8 cellular contexts compared by ENCODE assay signal in genomic region chr20:3781153-3781910, GRCh38. TPM values are rescaled to one million over a fixed set of nuclear protein-coding genes. Genes with fewer than 3 reads are reported as not detected.
DNase-seq lines count a peak whose midpoint lies in the region; ATAC-seq and TF ChIP-seq lines count a peak whose summit lies in the region.

SPEF1 (minus strand) TSS chr20:3781448; CDS start chr20:3781287, 161 bp downstream.

- H3K4me3 ChIP-seq in Panc1 (ENCODE audit: low read depth in 2 of 2, low read length in 2 of 2) (peak within 1 kb of the TSS; percentile 48 to 58), ascending aorta (peak within 1 kb of the TSS; percentile 28 to 30), left ventricle myocardium inferior (peak within 1 kb of the TSS; percentile 66), trophoblast cell (ENCODE audit: low read depth, low read length) (peak within 1 kb of the TSS; percentile 56)

- H3K18ac ChIP-seq in trophoblast cell (ENCODE audit: low read length), result no peak within 1 kb of the TSS

- H3K4me2 ChIP-seq in trophoblast cell (ENCODE audit: low read length), result peak within 1 kb of the TSS; percentile 86

- peak; percentile 98 for DNase-seq in DMS53 (lab: John Stamatoyannopoulos, UW)
- peak; percentile 91 for DNase-seq in Panc1 (ENCODE audit: low read depth, low spot score)
- peak; percentile 61 to 93 for DNase-seq in ascending aorta (ENCODE audit: low spot score in 2 of 2)
- peak; percentile 62 for DNase-seq in left ventricle myocardium inferior
- peak; percentile 85 to 97 for DNase-seq in trophoblast cell

- WGBS in trophoblast cell (ENCODE audit: extremely low coverage, insufficient coverage, insufficient read length), result no CpG with 5 or more reads among the region's 28 CpGs

- no peaks in the 10 kb centered on the region for H3K27me3 ChIP-seq in Panc1 (ENCODE audit: control insufficient read depth, insufficient read depth, low read length)
- no peaks in the 10 kb centered on the region for H3K27me3 ChIP-seq in ascending aorta
- no peaks in the 10 kb centered on the region for H3K27me3 ChIP-seq in left ventricle myocardium inferior (ENCODE audit: low read depth)
- peaks cover 23% of the 10 kb centered on the region for H3K27me3 ChIP-seq in trophoblast cell (ENCODE audit: insufficient read depth, low read length)

- H3K23ac ChIP-seq in trophoblast cell (ENCODE audit: low read length), result no peak within 1 kb of the TSS

- H3K27ac ChIP-seq in Panc1 (ENCODE audit: low read length) (no peak within 1 kb of the TSS), ascending aorta (peak within 1 kb of the TSS; percentile 44 to 57), left ventricle myocardium inferior (replicated peaks) (peak within 1 kb of the TSS; percentile 62), trophoblast cell (ENCODE audit: low read depth, low read length) (no peak within 1 kb of the TSS)

- CTCF ChIA-PET in Panc1 (lab: Charles Lee), result interaction anchor here (0.6 to 1.6 kb wide), 8 partner anchors 14 to 104 kb away, joined by 3 to 9 read pairs (median 4); partner anchors contain the start of genes ADISSP and AP5S1

- no peak within 1 kb of the TSS for H2BK12ac ChIP-seq in trophoblast cell (ENCODE audit: low read length)

- no peaks in the 10 kb centered on the region for H3K9me3 ChIP-seq in Panc1 (ENCODE audit: control insufficient read depth, insufficient read depth, low read depth, low read length)
- no peaks in the 10 kb centered on the region for H3K9me3 ChIP-seq in ascending aorta
- H3K9me3 ChIP-seq in left ventricle myocardium inferior (replicated peaks), result no peaks in the 10 kb centered on the region
- H3K9me3 ChIP-seq in trophoblast cell (ENCODE audit: insufficient read depth, low read depth, low read length), result peaks cover 10% of the 10 kb centered on the region

- H3K36me3 ChIP-seq in Panc1 (ENCODE audit: control insufficient read depth, insufficient read depth, low read length), result no peaks in the 10 kb centered on the region
- peaks cover 0 to 12% of the 10 kb centered on the region in 2 donors for H3K36me3 ChIP-seq in ascending aorta
- H3K36me3 ChIP-seq in left ventricle myocardium inferior, result peaks cover 6% of the 10 kb centered on the region
- H3K36me3 ChIP-seq in trophoblast cell (ENCODE audit: control insufficient read depth in 1 of 2, insufficient read depth in 2 of 2, low read length in 2 of 2), result peaks cover 8 to 12% of the 10 kb centered on the region in 2 experiments

- no peak within 1 kb of the TSS for H3K9ac ChIP-seq in trophoblast cell (ENCODE audit: low read length)

- peaks cover 5% of the 10 kb centered on the region for H3K79me2 ChIP-seq in trophoblast cell (ENCODE audit: control insufficient read depth, insufficient read depth, low read length, poor library complexity)

- H4K8ac ChIP-seq in trophoblast cell (ENCODE audit: low read depth, low read length), result peak within 1 kb of the TSS; percentile 2

- H4K12ac ChIP-seq in trophoblast cell (ENCODE audit: low read depth, low read length), result no peak within 1 kb of the TSS

- H2AK5ac ChIP-seq in trophoblast cell (ENCODE audit: low read length), result no peak within 1 kb of the TSS

- H2AFZ ChIP-seq in trophoblast cell (ENCODE audit: insufficient read depth, low read length, poor library complexity), result no peak within 1 kb of the TSS

- no TSS peak for BruUV-seq in Panc1 (replicated peaks; lab: Mats Ljungman, UMichigan)

- peaks cover 17% of the 10 kb centered on the region for H3K4me1 ChIP-seq in Panc1 (ENCODE audit: control insufficient read depth, insufficient read depth, low read length)
- peaks cover 26 to 38% of the 10 kb centered on the region in 2 donors for H3K4me1 ChIP-seq in ascending aorta
- H3K4me1 ChIP-seq in left ventricle myocardium inferior, result peaks cover 61% of the 10 kb centered on the region
- H3K4me1 ChIP-seq in trophoblast cell (ENCODE audit: control insufficient read depth in 1 of 2, insufficient read depth in 2 of 2, low read length in 2 of 2), result peaks cover 34 to 46% of the 10 kb centered on the region in 2 experiments

- H3K79me1 ChIP-seq in trophoblast cell (ENCODE audit: low read length), result peaks cover 3% of the 10 kb centered on the region

- no peak within 1 kb of the TSS for H2BK120ac ChIP-seq in trophoblast cell (ENCODE audit: insufficient read depth, low read length, poor library complexity)

- POLR2A ChIA-PET in Panc1 (lab: Charles Lee), result interaction anchor here (0.5 to 0.7 kb wide), 2 partner anchors 39 to 77 kb away, joined by 3 to 9 read pairs; partner anchors contain the start of gene AP5S1

- H3K14ac ChIP-seq in trophoblast cell (ENCODE audit: low read length), result no peak within 1 kb of the TSS

- intact Hi-C loops in Panc1 (cut with micrococcal nuclease; ENCODE audit: unreplicated experiment) (loop anchor here (1.0 kb wide), 1 partner anchor 28 kb away; no protein-coding TSS in a partner anchor), ascending aorta (cut with DNase I) (loop anchor here (1.0 to 2.0 kb wide), 3 partner anchors 14 to 105 kb away; partner anchors contain the start of gene ADISSP), left ventricle myocardium inferior (cut with micrococcal nuclease) (no loop called here)

- TF ChIP-seq CTCF in LNCAP (IDR thresholded peaks at IDR 0.05), result peak; percentile 54
- TF ChIP-seq CTCF in Panc1 (IDR thresholded peaks at IDR 0.05), result peak; percentile 90
- peak; percentile 24 to 50 (median 30) for TF ChIP-seq CTCF in ascending aorta (IDR thresholded peaks at IDR 0.05)
- peak; percentile 44 for TF ChIP-seq CTCF in left ventricle myocardium inferior (IDR thresholded peaks at IDR 0.05; ENCODE audit: borderline replicate concordance)

- no peak within 1 kb of the TSS for H3K4ac ChIP-seq in trophoblast cell (ENCODE audit: low read depth, low read length)

- H4K91ac ChIP-seq in trophoblast cell (ENCODE audit: low read depth, low read length), result no peak within 1 kb of the TSS

- no peak within 1 kb of the TSS for H2BK5ac ChIP-seq in trophoblast cell (ENCODE audit: low read depth, low read length, poor library complexity)

- peak; percentile 74 for ATAC-seq in GM21447 (IDR thresholded peaks at IDR 0.05; ENCODE audit: unreplicated experiment)
- peak; percentile 88 for ATAC-seq in Panc1
- ATAC-seq in HG03159 (IDR thresholded peaks at IDR 0.05; ENCODE audit: unreplicated experiment), result no peak

- in situ Hi-C loops in Panc1 (cut with HindIII; ENCODE audit: low pct_unique_long_range_greater_than_20kb, low sequenced_read_pairs), result no loop called here

RNA-seq across cellular contexts. Expression of gene SPEF1, which starts in this region (rescaled TPM):
- total RNA-seq in Panc1 (2021; ENCODE audit: unreplicated experiment), result 0.41 TPM
- 0.28 TPM for polyA plus RNA-seq in Panc1 (2012; ENCODE audit: insufficient read length)
- total RNA-seq in ascending aorta, result not detected
- 0.33 TPM for total RNA-seq in left ventricle myocardium inferior
- 0.04 and 0.11 TPM in 2 replicates for polyA plus RNA-seq in trophoblast cell (2013)

Comparison
In these comparisons a context has a peak if more than half of its experiments do, and no peak if none do; other contexts are left out.
1. Peak in DNase-seq, ATAC-seq and H3K4me3 ChIP-seq in Panc1; RNA of the gene not detected or under 1 TPM.
2. Peak in DNase-seq, H3K4me3 ChIP-seq and H3K27ac ChIP-seq in ascending aorta; RNA of the gene not detected or under 1 TPM.
3. Peak in DNase-seq, H3K4me3 ChIP-seq and H3K27ac ChIP-seq in left ventricle myocardium inferior; RNA of the gene not detected or under 1 TPM.
4. CTCF ChIP-seq: peak in every context shown above with its lines; median percentile 90 in Panc1; 54 in LNCAP; 44 in left ventricle myocardium inferior; 30 in ascending aorta.